2 cellular contexts compared by ENCODE assay signal in genomic region chr2:27870724-27871123, GRCh38.
A peak's percentile ranks its signal among the peaks of the same experiment; 100 is the strongest.
TF ChIP-seq lines count a peak whose summit lies in the region.

No MANE protein-coding gene starts in this region.

TF ChIP-seq in A549, 52 proteins besides CTCF, POLR2A, EP300 and RAD21:
- TF ChIP-seq FOSL2 (IDR thresholded peaks at IDR 0.05) (no peak), FOSL2 (CRISPR knock-in tag; IDR thresholded peaks at IDR 0.05) (peak; percentile 17; the same call in 1 of the 2 replicates), PHF8 (IDR thresholded peaks at IDR 0.05; ENCODE audit: borderline replicate concordance, low read depth) (no peak)

TF ChIP-seq in HepG2, 621 proteins besides CTCF, POLR2A, EP300 and RAD21:
- no peak for TF ChIP-seq SP4 (CRISPR knock-in tag; IDR thresholded peaks at IDR 0.05)
- no peak for TF ChIP-seq RERE (CRISPR knock-in tag; IDR thresholded peaks at IDR 0.05; ENCODE audit: low read depth)
- TF ChIP-seq JUND (CRISPR knock-in tag; IDR thresholded peaks at IDR 0.05), result no peak
- no peak for TF ChIP-seq ZBTB3 (CRISPR knock-in tag; IDR thresholded peaks at IDR 0.05; ENCODE audit: borderline replicate concordance, low read depth)
- TF ChIP-seq NFYB (CRISPR knock-in tag; IDR thresholded peaks at IDR 0.05), result no peak
- TF ChIP-seq REST (IDR thresholded peaks at IDR 0.05; ENCODE audit: borderline replicate concordance in 1 of 2, low read depth in 1 of 2, low read length in 2 of 2), result no peak
- no peak for TF ChIP-seq KDM5A (IDR thresholded peaks at IDR 0.05; ENCODE audit: borderline replicate concordance, low read length)
